In genomic region chr19:12162882-12163806, GRCh38 we compare ENCODE assay signal across 8 cellular contexts. TPM values are rescaled to one million over a fixed set of nuclear protein-coding genes. Genes with fewer than 3 reads are reported as not detected.
DNase-seq lines count a peak whose midpoint lies in the region; ATAC-seq and TF ChIP-seq lines count a peak whose summit lies in the region.

TSS of gene ZNF136 (plus strand) at chr19:12163096. CDS start at chr19:12163204, 108 bp downstream.

- intact Hi-C loops in left colon (cut with DNase I, micrococcal nuclease), result no loop called here

- peak within 1 kb of the TSS; percentile 39 for H3K27ac ChIP-seq in cingulate gyrus (ENCODE audit: low read depth, low read length)

- H3K9me3 ChIP-seq in BE2C, result no peaks in the 10 kb centered on the region

- H3K4me3 ChIP-seq in BE2C (ENCODE audit: low read depth, low read length), result peak within 1 kb of the TSS; percentile 92

- DNase-seq in BE2C, result peak; percentile 97
- DNase-seq in GM19240 (ENCODE audit: insufficient read length, low spot score), result peak; percentile 94
- peak; percentile 93 to 98 for DNase-seq in NCI-H524 (lab: John Stamatoyannopoulos, UW)
- peak; percentile 90 to 91 for DNase-seq in activated CD4-positive, alpha-beta T cell treated with anti-CD3 and anti-CD28 coated beads for 4 hours
- DNase-seq in left colon, result peak; percentile 96 to 97
- peak; percentile 82 to 86 for DNase-seq in stimulated activated CD4-positive, alpha-beta T cell treated with anti-CD3 and anti-CD28 coated beads, Interleukin-1b, Interleukin-23, amount 100 ng/mL, for 4 hours (ENCODE audit: low read depth in 2 of 2)

- no peak for TF ChIP-seq CTCF in BE2C (IDR thresholded peaks at IDR 0.05; ENCODE audit: low read depth, low read length)

- H3K4me1 ChIP-seq in BE2C, result no peaks in the 10 kb centered on the region

- H3K36me3 ChIP-seq in BE2C, result peaks cover 4% of the 10 kb centered on the region; the same call in 1 of the 2 replicates

- ATAC-seq in HG03457 (IDR thresholded peaks at IDR 0.05; ENCODE audit: unreplicated experiment), result peak; percentile 78
- ATAC-seq in left colon, result peak; percentile 98

- H3K27me3 ChIP-seq in BE2C, result no peaks in the 10 kb centered on the region

RNA-seq across cellular contexts. Expression of gene ZNF136, which starts in this region (rescaled TPM):
- 7.6 TPM for polyA plus RNA-seq in BE2C (2012; ENCODE audit: insufficient read depth, insufficient read length, low read depth)
- 1 to 10 TPM; 5.6 to 6.1 TPM for total RNA-seq in left colon

Comparison
In these comparisons a context has a peak if more than half of its experiments do, and no peak if none do; other contexts are left out.
1. Peak in every context shown above with its lines: DNase-seq, ATAC-seq, H3K4me3 ChIP-seq and H3K27ac ChIP-seq.